19 cellular contexts compared by ENCODE assay signal in genomic region chr15:33565099-33565498, GRCh38.
A peak's percentile ranks its signal among the peaks of the same experiment; 100 is the strongest.
DNase-seq lines count a peak whose midpoint lies in the region; ATAC-seq and TF ChIP-seq lines count a peak whose summit lies in the region.
"Had no signal": no experiment of that assay in that cellular context is flagged by ENCODE, and none has a peak within 500 bp of the region (broad histone marks: within the 10 kb centered on the region; RNA-seq: fewer than 3 reads in every experiment).

No MANE protein-coding gene starts in this region.

- peaks cover 13% of the 10 kb centered on the region for H3K27me3 Mint-ChIP-seq in T-helper 17 cell

- no peak overlapping the region for H3K4me3 ChIP-seq in cardiac fibroblast (replicated peaks in 1 of 2; ENCODE audit: low read depth in 2 of 2, low read length in 2 of 2)

- DNase-seq in EH (ENCODE audit: low read depth) (peak; percentile 52), NCI-H345 (lab: John Stamatoyannopoulos, UW) (peak; percentile 21), cardiac fibroblast (ENCODE audit: low read depth in 2 of 2) (peak; percentile 69 to 73), left kidney (ENCODE audit: low read depth, low spot score) (peak; percentile 11), T-helper 17 cell (no peak), nucleus accumbens (lab: John Stamatoyannopoulos, UW) (no peak)
- DNase-seq in activated CD4-positive, alpha-beta T cell treated with anti-CD3 and anti-CD28 coated beads for 1 hour: no peak
- DNase-seq: activated effector memory CD4-positive, alpha-beta T cell treated with anti-CD3 and anti-CD28 coated beads, Interleukin-2, amount 50 U/mL, for 16 hours; anterior cingulate cortex; Calu3; foreskin keratinocyte; mesendoderm; NCI-H1694; NCI-H526; stimulated activated CD4-positive, alpha-beta T cell treated with anti-CD3 and anti-CD28 coated beads, Interleukin-1b, Interleukin-23, amount 100 ng/mL, for 48 hours; substantia nigra had no signal

- H3K4me1 Mint-ChIP-seq in T-helper 17 cell: no peaks in the 10 kb centered on the region
- H3K4me1 Mint-ChIP-seq: nephron had no signal

- no peak for TF ChIP-seq CTCF in cardiac fibroblast (IDR thresholded peaks at IDR 0.05; ENCODE audit: low read depth, low read length)

- no peaks in the 10 kb centered on the region for H3K9me3 ChIP-seq in T-helper 17 cell (ENCODE audit: control insufficient read depth, low read length, poor library complexity, severe bottlenecking)

- H3K27ac Mint-ChIP-seq in T-helper 17 cell: no peak overlapping the region
- H3K27ac Mint-ChIP-seq: nephron had no signal

- H3K4me3 Mint-ChIP-seq in T-helper 17 cell: no peak overlapping the region
- H3K4me3 Mint-ChIP-seq: nephron had no signal

- no peaks in the 10 kb centered on the region for H3K36me3 Mint-ChIP-seq in T-helper 17 cell (ENCODE audit: low read depth)

- ATAC-seq in T-helper 17 cell (no peak), GM19455 (IDR thresholded peaks at IDR 0.05; ENCODE audit: unreplicated experiment) (no peak)
- ATAC-seq: foreskin keratinocyte, Panc1 had no signal

Comparison
In these comparisons a context has a peak if more than half of its experiments do, and no peak if none do; other contexts are left out.
1. DNase-seq: peak in EH (single experiment), NCI-H345 (single experiment), cardiac fibroblast (2 of 2) and left kidney (single experiment); none in T-helper 17 cell (0 of 3), activated CD4-positive, alpha-beta T cell treated with anti-CD3 and anti-CD28 coated beads for 1 hour (single experiment) and nucleus accumbens (0 of 56).